8 cellular contexts compared by ENCODE assay signal in the genomic region with DNA sequence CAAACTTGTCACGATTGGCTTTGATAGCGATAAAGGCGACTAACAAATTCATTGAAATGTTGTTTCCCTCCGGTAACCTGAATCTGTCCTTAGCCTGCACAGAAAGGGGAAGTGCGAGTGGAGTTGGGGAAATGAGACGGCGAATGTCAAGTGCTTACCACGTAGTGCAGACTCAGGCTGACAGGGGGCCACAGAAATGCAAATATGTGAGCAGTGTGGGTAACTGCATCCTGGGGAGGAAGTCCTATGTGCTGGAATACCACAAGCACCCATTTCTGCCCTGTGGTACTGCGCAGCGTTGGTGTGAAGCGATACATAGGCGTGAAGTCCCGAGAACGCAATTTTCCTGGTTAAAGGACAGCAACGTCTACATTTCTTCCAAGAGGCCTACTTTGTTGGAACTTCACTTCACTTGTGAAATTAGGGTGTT. TPM values are rescaled to one million over a fixed set of nuclear protein-coding genes. Genes with fewer than 3 reads are reported as not detected.
DNase-seq lines count a peak whose midpoint lies in the region; ATAC-seq and TF ChIP-seq lines count a peak whose summit lies in the region.

No MANE protein-coding gene starts in this region.

- H3K4me1 ChIP-seq in gastroesophageal sphincter (peaks cover 0 to 39% (median 3%) of the 10 kb centered on the region in 3 donors), tibial nerve (peaks cover 0 to 48% (median 14%) of the 10 kb centered on the region in 4 donors)

- CTCF ChIA-PET in RWPE1 (lab: Yijun Ruan, JAX) = no interaction called here

- peaks cover 0 to 24% of the 10 kb centered on the region in 2 donors for H3K36me3 ChIP-seq in gastroesophageal sphincter
- H3K36me3 ChIP-seq in tibial nerve = peaks cover 0 to 15% (median 0%) of the 10 kb centered on the region in 3 donors

- POLR2A ChIA-PET in RWPE1 (lab: Yijun Ruan, JAX; ENCODE audit: low non-redundant PET) = interaction anchor here (0.6 kb wide), 1 partner anchor 44 kb away, joined by 3 read pairs; no protein-coding TSS in a partner anchor

- peak; percentile 33 for DNase-seq in RWPE1 (ENCODE audit: low spot score)
- peak; percentile 58 for DNase-seq in activated naive CD4-positive, alpha-beta T cell treated with Interleukin-2 at 50 U/mL for 16 hours
- DNase-seq in non-pigmented ciliary epithelial cell (ENCODE audit: low read depth) = peak; percentile 42
- DNase-seq in tibial nerve (ENCODE audit: low spot score in 2 of 2) = peak in 1 of 2 donors; percentile 34

- H3K27me3 ChIP-seq in gastroesophageal sphincter (no peaks in the 10 kb centered on the region), tibial nerve (no peaks in the 10 kb centered on the region)

- H3K4me3 ChIP-seq in gastroesophageal sphincter = peak overlapping the region; percentile 79 to 83
- peak overlapping the region; percentile 68 to 90 (median 82) for H3K4me3 ChIP-seq in tibial nerve

- TF ChIP-seq POLR2A in gastroesophageal sphincter (IDR thresholded peaks at IDR 0.05) (no peak), tibial nerve (IDR thresholded peaks at IDR 0.05) (no peak)

- TF ChIP-seq EP300 in gastroesophageal sphincter (IDR thresholded peaks at IDR 0.05) (no peak), tibial nerve (IDR thresholded peaks at IDR 0.05) (no peak)

- ATAC-seq in GM19035 (IDR thresholded peaks at IDR 0.05; ENCODE audit: unreplicated experiment) (peak; percentile 52), HG03280 (IDR thresholded peaks at IDR 0.05; ENCODE audit: unreplicated experiment) (peak; percentile 54), gastroesophageal sphincter (peak; percentile 34)

- H3K9me3 ChIP-seq in gastroesophageal sphincter = no peaks in the 10 kb centered on the region
- H3K9me3 ChIP-seq in tibial nerve = no peaks in the 10 kb centered on the region

- TF ChIP-seq CTCF in C4-2B (conservative IDR thresholded peaks at IDR 0.05) (no peak), RWPE1 (conservative IDR thresholded peaks at IDR 0.05; ENCODE audit: low read depth) (no peak), gastroesophageal sphincter (IDR thresholded peaks at IDR 0.05) (peak in 1 of 4 experiments; percentile 23), tibial nerve (IDR thresholded peaks at IDR 0.05) (no peak)

- 0 to 1% methylated on average over 10 to 15 of the region's 15 CpGs for WGBS in gastroesophageal sphincter (ENCODE audit: low coverage in 1 of 2), 2 donors
- 1% methylated on average over 15 of the region's 15 CpGs for WGBS in tibial nerve, 2 donors

- peak overlapping the region; percentile 92 for H3K27ac ChIP-seq in C4-2B
- peak overlapping the region; percentile 88 for H3K27ac ChIP-seq in RWPE1
- H3K27ac ChIP-seq in gastroesophageal sphincter = peak overlapping the region; percentile 88 to 96 (median 92)
- peak overlapping the region; percentile 91 to 98 (median 95) for H3K27ac ChIP-seq in tibial nerve

RNA-seq across cellular contexts. Expression of gene EIF4ENIF1, which starts 0.9 kb away (rescaled TPM):
- total RNA-seq in gastroesophageal sphincter = 10 to 100 TPM; 18.4 to 24.0 (median 20.5) TPM
- total RNA-seq in tibial nerve = 10 to 100 TPM; 14.4 to 31.8 (median 17.5) TPM

RNA-seq across cellular contexts. Expression of gene SFI1, which starts 5.8 kb away (rescaled TPM):
- 10 to 100 TPM; 14.4 to 54.8 (median 20.0) TPM for total RNA-seq in gastroesophageal sphincter
- 10 to 100 TPM; 30.4 to 66.9 (median 49.5) TPM for total RNA-seq in tibial nerve
